8 cellular contexts compared by ENCODE assay signal in the genomic region with DNA sequence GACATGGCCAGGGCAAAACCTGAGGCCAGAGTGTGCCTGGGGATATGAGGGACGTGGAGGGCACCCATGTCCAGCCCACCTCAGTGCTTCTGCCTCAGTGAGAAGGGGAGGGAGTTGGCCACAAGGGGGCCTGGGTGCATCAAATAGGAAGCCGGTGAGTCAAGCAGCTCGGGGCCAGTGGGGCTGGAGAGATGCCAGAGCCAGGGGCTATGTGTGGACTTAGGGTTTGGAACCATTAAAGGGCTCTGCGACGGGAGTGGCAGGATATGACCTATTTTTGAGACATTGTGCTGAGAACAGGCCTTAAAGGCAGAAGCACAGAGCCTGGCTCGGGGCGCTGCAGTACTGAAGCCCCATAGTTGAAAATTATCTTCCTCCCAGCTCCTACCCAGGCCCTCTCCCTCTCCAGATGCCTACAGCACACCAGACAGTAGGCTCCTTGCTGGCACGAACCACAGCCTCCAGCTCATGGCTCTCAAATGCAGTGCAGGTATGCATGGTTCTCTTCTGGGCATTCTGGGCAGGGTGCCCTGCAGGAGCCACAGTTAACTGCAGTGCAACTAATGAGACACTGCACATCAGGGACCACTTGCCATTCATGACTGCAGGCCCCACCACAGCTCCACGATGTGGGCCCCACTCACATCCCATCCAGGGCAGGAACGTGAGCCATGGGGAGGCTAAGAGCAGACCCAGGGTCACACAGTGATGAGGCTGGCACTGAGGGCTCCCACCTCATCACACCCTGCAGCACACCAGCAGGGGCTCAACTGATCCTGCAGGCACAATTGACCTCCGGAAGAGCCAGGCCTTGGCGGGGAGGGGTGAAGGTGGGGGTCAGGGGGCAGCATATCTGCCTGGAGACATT. TPM values are rescaled to one million over a fixed set of nuclear protein-coding genes. Genes with fewer than 3 reads are reported as not detected.
DNase-seq lines count a peak whose midpoint lies in the region; ATAC-seq and TF ChIP-seq lines count a peak whose summit lies in the region.

No MANE protein-coding gene starts in this region.

- H3K4me1 ChIP-seq in upper lobe of right lung: peaks cover 4% of the 10 kb centered on the region

- H3K27me3 ChIP-seq in upper lobe of right lung: no peaks in the 10 kb centered on the region

- peaks cover 48% of the 10 kb centered on the region for H3K36me3 ChIP-seq in upper lobe of right lung

- intact Hi-C loops in upper lobe of right lung (cut with DNase I): loop anchor here (5.0 kb wide), 1 partner anchor 125 kb away; no protein-coding TSS in a partner anchor

- ATAC-seq in upper lobe of right lung (peak; percentile 45), GM18858 (IDR thresholded peaks at IDR 0.05; ENCODE audit: unreplicated experiment) (no peak)

- peak; percentile 42 for DNase-seq in activated gamma-delta T cell treated with Interleukin-2 at 50 U/mL for 16 hours
- DNase-seq in activated gamma-delta T cell (lab: John Stamatoyannopoulos, UW): no peak
- peak; percentile 82 to 86 for DNase-seq in NCI-H2081 (lab: John Stamatoyannopoulos, UW)
- DNase-seq in activated CD4-positive, alpha-beta T cell treated with anti-CD3 and anti-CD28 coated beads, Interleukin-2, amount 50 U/mL, for 48 hours: peak; percentile 40 to 49
- no peak for DNase-seq in epithelial cell of proximal tubule (ENCODE audit: low read depth)
- DNase-seq in myocyte (ENCODE audit: low read depth): peak; percentile 95
- no peak for DNase-seq in upper lobe of right lung

- TF ChIP-seq CTCF in epithelial cell of proximal tubule (conservative IDR thresholded peaks at IDR 0.05; ENCODE audit: low read depth, low read length) (peak; percentile 91), upper lobe of right lung (IDR thresholded peaks at IDR 0.05) (peak; percentile 57)

- H3K9me3 ChIP-seq in upper lobe of right lung: no peaks in the 10 kb centered on the region

- H3K27ac ChIP-seq in upper lobe of right lung: no peak overlapping the region

- H3K4me3 ChIP-seq in epithelial cell of proximal tubule (ENCODE audit: low read depth, low read length) (no peak overlapping the region), upper lobe of right lung (no peak overlapping the region)

RNA-seq across cellular contexts. Expression of gene PGAM2, which starts 7.2 kb away (rescaled TPM):
- not detected in 2 replicates for total RNA-seq in epithelial cell of proximal tubule
- 62.5 and 81.2 TPM in 2 replicates for total RNA-seq in myocyte
- polyA plus RNA-seq in myocyte (2012): 38.5 TPM
- total RNA-seq in upper lobe of right lung: 1.1 TPM

RNA-seq across cellular contexts. Expression of gene POLM, which starts 9.7 kb away (rescaled TPM):
- total RNA-seq in epithelial cell of proximal tubule (8.0 and 19.1 TPM in 2 replicates), myocyte (39.4 and 40.3 TPM in 2 replicates), upper lobe of right lung (26.8 TPM)
- 14.8 TPM for polyA plus RNA-seq in myocyte (2012)

RNA-seq across cellular contexts. Expression of gene DBNL, which starts 28.1 kb away (rescaled TPM):
- total RNA-seq in epithelial cell of proximal tubule (97.7 and 151 TPM in 2 replicates), myocyte (112 and 153 TPM in 2 replicates), upper lobe of right lung (93.7 TPM)
- polyA plus RNA-seq in myocyte (2012): 162 TPM

RNA-seq across cellular contexts. Expression of gene AEBP1, which starts 31.5 kb away (rescaled TPM):
- total RNA-seq in epithelial cell of proximal tubule: 37.3 and 78.4 TPM in 2 replicates
- total RNA-seq in myocyte: 0.75 and 1.2 TPM in 2 replicates
- polyA plus RNA-seq in myocyte (2012): 1.4 TPM
- 272 TPM for total RNA-seq in upper lobe of right lung

RNA-seq across cellular contexts. Expression of gene POLD2, which starts 50.8 kb away (rescaled TPM):
- total RNA-seq in epithelial cell of proximal tubule: 92.7 and 160 TPM in 2 replicates
- total RNA-seq in myocyte: 199 and 211 TPM in 2 replicates
- polyA plus RNA-seq in myocyte (2012): 242 TPM
- 60.2 TPM for total RNA-seq in upper lobe of right lung

Comparison
In these comparisons a context has a peak if more than half of its experiments do, and no peak if none do; other contexts are left out.
1. DNase-seq: peak in activated gamma-delta T cell treated with Interleukin-2 at 50 U/mL for 16 hours (single experiment), NCI-H2081 (2 of 2), activated CD4-positive, alpha-beta T cell treated with anti-CD3 and anti-CD28 coated beads, Interleukin-2, amount 50 U/mL, for 48 hours (2 of 2) and myocyte (single experiment); none in activated gamma-delta T cell (single experiment), epithelial cell of proximal tubule (single experiment) and upper lobe of right lung (single experiment).
2. RNA of gene PGAM2, which starts 7.2 kb away (total RNA-seq): 62.5 to 81.2 TPM in myocyte; 1.1 TPM in upper lobe of right lung (single experiment) and not detected in epithelial cell of proximal tubule; every median in the first group is over 10 times any median in the second.